In genomic region chr11:61764606-61765260, GRCh38 we compare ENCODE assay signal across 16 cellular contexts. TPM values are rescaled to one million over a fixed set of nuclear protein-coding genes. Genes with fewer than 3 reads are reported as not detected.
DNase-seq lines count a peak whose midpoint lies in the region; ATAC-seq and TF ChIP-seq lines count a peak whose summit lies in the region.
"Had no signal": no experiment of that assay in that cellular context is flagged by ENCODE, and none has a peak within 500 bp of the region (broad histone marks: within the 10 kb centered on the region; RNA-seq: fewer than 3 reads in every experiment).

No MANE protein-coding gene starts in this region.

- H3K4me1 ChIP-seq in cardiac muscle cell (ENCODE audit: low read depth) (peaks cover 42% of the 10 kb centered on the region), left ventricle myocardium inferior (peaks cover 6% of the 10 kb centered on the region), mucosa of stomach (ENCODE audit: control insufficient read depth, insufficient read depth, low read length) (peaks cover 84% of the 10 kb centered on the region)

- H3K27ac ChIP-seq in cardiac muscle cell (peak overlapping the region; percentile 83), left ventricle myocardium inferior (replicated peaks) (no peak overlapping the region)
- H3K27ac ChIP-seq: BLaER1, skin epidermis had no signal

- no peaks in the 10 kb centered on the region for H3K9me3 ChIP-seq in cardiac muscle cell (ENCODE audit: low read depth)
- no peaks in the 10 kb centered on the region for H3K9me3 ChIP-seq in left ventricle myocardium inferior (replicated peaks)
- H3K9me3 ChIP-seq in mucosa of stomach (ENCODE audit: control insufficient read depth, low read length), result no peaks in the 10 kb centered on the region
- H3K9me3 ChIP-seq: BLaER1 had no signal

- H3K4me3 ChIP-seq in cardiac muscle cell, result no peak overlapping the region
- H3K4me3 ChIP-seq in left ventricle myocardium inferior, result no peak overlapping the region
- H3K4me3 ChIP-seq in fibroblast of villous mesenchyme (ENCODE audit: low read depth, low read length), result no peak overlapping the region
- H3K4me3 ChIP-seq in mucosa of stomach (ENCODE audit: low read length), result no peak overlapping the region
- H3K4me3 ChIP-seq: BLaER1, skin epidermis had no signal

- peak overlapping the region; percentile 66 for H3K9ac ChIP-seq in mucosa of stomach (ENCODE audit: low read length)
- H3K9ac ChIP-seq: BLaER1 had no signal

- no peaks in the 10 kb centered on the region for H3K36me3 ChIP-seq in cardiac muscle cell
- H3K36me3 ChIP-seq in left ventricle myocardium inferior, result no peaks in the 10 kb centered on the region
- H3K36me3 ChIP-seq in mucosa of stomach (ENCODE audit: control insufficient read depth, insufficient read depth, low read length), result no peaks in the 10 kb centered on the region
- H3K36me3 ChIP-seq: BLaER1 had no signal

- ATAC-seq in GM21381 (IDR thresholded peaks at IDR 0.05; ENCODE audit: unreplicated experiment) (no peak), HG03045 (IDR thresholded peaks at IDR 0.05; ENCODE audit: unreplicated experiment) (no peak)

- intact Hi-C loops in left ventricle myocardium inferior (cut with micrococcal nuclease) (no loop called here), posterior cingulate gyrus (cut with DNase I) (no loop called here)

- peak; percentile 58 to 85 for DNase-seq in cardiac muscle cell (ENCODE audit: low read depth in 1 of 2, low spot score in 1 of 2)
- no peak for DNase-seq in left ventricle myocardium inferior
- peak; percentile 83 for DNase-seq in fibroblast of villous mesenchyme (ENCODE audit: low read depth)
- no peak for DNase-seq in KG1 (lab: John Stamatoyannopoulos, UW)
- no peak for DNase-seq in posterior cingulate gyrus
- DNase-seq: 8988T; activated CD4-positive, CD25-positive, alpha-beta regulatory T cell treated with anti-CD3 and anti-CD28 coated beads, Interleukin-2, amount 50 U/mL, for 72 hours; activated gamma-delta T cell treated with Interleukin-2 at 50 U/mL for 16 hours; GF-D8; NCI-H2029 treated with DMSO at 0.1 percent for 48 hours; NCI-H526 had no signal

- TF ChIP-seq CTCF in cardiac muscle cell (IDR thresholded peaks at IDR 0.05; ENCODE audit: low read depth, low read length) (no peak), left ventricle myocardium inferior (IDR thresholded peaks at IDR 0.05; ENCODE audit: borderline replicate concordance) (no peak), fibroblast of villous mesenchyme (IDR thresholded peaks at IDR 0.05; ENCODE audit: insufficient read depth, low read depth, low read length) (peak; percentile 14)

- H3K27me3 ChIP-seq in cardiac muscle cell (no peaks in the 10 kb centered on the region), left ventricle myocardium inferior (ENCODE audit: low read depth) (peaks cover 51% of the 10 kb centered on the region), mucosa of stomach (ENCODE audit: control insufficient read depth, insufficient read depth, low read length) (no peaks in the 10 kb centered on the region)
- H3K27me3 ChIP-seq: BLaER1 had no signal

RNA-seq across cellular contexts. Expression of gene MYRF, which starts 12.3 kb away (rescaled TPM):
- total RNA-seq in cardiac muscle cell (48.0 and 56.9 TPM in 2 replicates), left ventricle myocardium inferior (0.14 TPM), fibroblast of villous mesenchyme (2.6 and 9.7 TPM in 2 replicates)
- polyA plus RNA-seq in cardiac muscle cell, result 29.3 and 41.2 TPM in 2 replicates

RNA-seq across cellular contexts. Expression of gene TMEM258, which starts 27.7 kb away (rescaled TPM):
- 29.3 and 35.3 TPM in 2 replicates for total RNA-seq in cardiac muscle cell
- polyA plus RNA-seq in cardiac muscle cell, result 241 and 255 TPM in 2 replicates
- 117 TPM for total RNA-seq in left ventricle myocardium inferior
- total RNA-seq in fibroblast of villous mesenchyme, result 40.6 and 76.4 TPM in 2 replicates

RNA-seq across cellular contexts. Expression of gene FEN1, which starts 28.0 kb away (rescaled TPM):
- 13.5 and 30.7 TPM in 2 replicates for total RNA-seq in cardiac muscle cell
- 13.2 and 39.2 TPM in 2 replicates for polyA plus RNA-seq in cardiac muscle cell
- 5.8 TPM for total RNA-seq in left ventricle myocardium inferior
- total RNA-seq in fibroblast of villous mesenchyme, result 23.8 and 27.6 TPM in 2 replicates

RNA-seq across cellular contexts. Expression of gene FADS1, which starts 52.1 kb away (rescaled TPM):
- total RNA-seq in cardiac muscle cell (114 and 164 TPM in 2 replicates), left ventricle myocardium inferior (24.1 TPM), fibroblast of villous mesenchyme (190 and 244 TPM in 2 replicates)
- 183 and 249 TPM in 2 replicates for polyA plus RNA-seq in cardiac muscle cell

Comparison
In these comparisons a context has a peak if more than half of its experiments do, and no peak if none do; other contexts are left out.
1. DNase-seq: peak in cardiac muscle cell (2 of 2) and fibroblast of villous mesenchyme (single experiment); none in left ventricle myocardium inferior (single experiment), KG1 (single experiment) and posterior cingulate gyrus (0 of 10).